In genomic region chr1:216425577-216425976, GRCh38 we compare ENCODE assay signal across 26 cellular contexts. TPM values are rescaled to one million over a fixed set of nuclear protein-coding genes. Genes with fewer than 3 reads are reported as not detected.
DNase-seq lines count a peak whose midpoint lies in the region; ATAC-seq, FAIRE-seq and TF ChIP-seq lines count a peak whose summit lies in the region.
"Had no signal": no experiment of that assay in that cellular context is flagged by ENCODE, and none has a peak within 500 bp of the region (broad histone marks: within the 10 kb centered on the region; RNA-seq: fewer than 3 reads in every experiment).

No MANE protein-coding gene starts in this region.

- no peaks in the 10 kb centered on the region for H3K9me3 ChIP-seq in psoas muscle
- H3K9me3 ChIP-seq: neutrophil, spleen, transverse colon had no signal

- H3K27me3 ChIP-seq in psoas muscle (ENCODE audit: insufficient read depth in 3 of 3, low read length in 2 of 3): no peaks in the 10 kb centered on the region
- H3K27me3 ChIP-seq: neutrophil, spleen, transverse colon had no signal

- TF ChIP-seq CTCF in fibroblast of the aortic adventitia (IDR thresholded peaks at IDR 0.05; ENCODE audit: insufficient read depth, low read length) (no peak), psoas muscle (IDR thresholded peaks at IDR 0.05) (no peak)

- no peaks in the 10 kb centered on the region for H3K9me3 Mint-ChIP-seq in activated CD4-positive, alpha-beta T cell treated with anti-CD3 and anti-CD28 coated beads, Interleukin-2, amount 10 ng/mL, durations not matched to agents 24 days and 14 days
- H3K9me3 Mint-ChIP-seq: activated T-cell treated with anti-CD3 and anti-CD28 coated beads, Interleukin-2, amount 50 U/mL, for 24 hours had no signal

- peak; percentile 38 for DNase-seq in activated CD4-positive, alpha-beta T cell treated with anti-CD3 and anti-CD28 coated beads, Interleukin-2, amount 10 ng/mL, durations not matched to agents 24 days and 14 days
- no peak for DNase-seq in activated CD4-positive, alpha-beta T cell treated with anti-CD3 and anti-CD28 coated beads, Interleukin-2, amount 50 U/mL, for 48 hours
- DNase-seq in OCI-M1 (lab: John Stamatoyannopoulos, UW): peak; percentile 95
- DNase-seq in fibroblast of the aortic adventitia (ENCODE audit: low read depth): peak; percentile 16
- peak; percentile 5 for DNase-seq in non-pigmented ciliary epithelial cell (ENCODE audit: low read depth)
- DNase-seq in GM12891 (ENCODE audit: insufficient read length, low spot score): no peak
- no peak for DNase-seq in psoas muscle
- DNase-seq: 8988T; activated CD4-positive, CD25-positive, alpha-beta regulatory T cell treated with anti-CD3 and anti-CD28 coated beads, Interleukin-2, amount 50 U/mL, for 72 hours; activated naive CD4-positive, alpha-beta T cell treated with anti-CD3 and anti-CD28 coated beads for 36 hours; activated T-cell treated with anti-CD3 and anti-CD28 coated beads, Interleukin-2, amount 50 U/mL, for 24 hours; amygdala; DMS79 treated with DMSO at 0.1 percent for 48 hours; dorsolateral prefrontal cortex; islet precursor cell; NCI-H1092 treated with DMSO at 0.1 percent for 48 hours; NCI-H2029; RPMI8226; spleen; T-helper 9 cell; transverse colon had no signal

- 77% methylated on average over 5 of the region's 5 CpGs for WGBS in psoas muscle, 3 donors

- H3K27ac Mint-ChIP-seq in activated CD4-positive, alpha-beta T cell treated with anti-CD3 and anti-CD28 coated beads, Interleukin-2, amount 10 ng/mL, durations not matched to agents 24 days and 14 days: no peak overlapping the region
- H3K27ac Mint-ChIP-seq: activated naive CD4-positive, alpha-beta T cell treated with anti-CD3 and anti-CD28 coated beads for 36 hours; activated T-cell treated with anti-CD3 and anti-CD28 coated beads, Interleukin-2, amount 50 U/mL, for 24 hours had no signal

- no peak for FAIRE-seq in GM12891 (lab: Jason Lieb, UNC)
- FAIRE-seq: bronchial epithelial cell, frontal cortex had no signal

- intact Hi-C loops in activated CD4-positive, alpha-beta T cell treated with anti-CD3 and anti-CD28 coated beads, Interleukin-2, amount 10 ng/mL, durations not matched to agents 24 days and 14 days (cut with micrococcal nuclease): no loop called here
- intact Hi-C loops in psoas muscle (cut with DNase I): no loop called here

- H3K36me3 Mint-ChIP-seq in activated CD4-positive, alpha-beta T cell treated with anti-CD3 and anti-CD28 coated beads, Interleukin-2, amount 10 ng/mL, durations not matched to agents 24 days and 14 days (ENCODE audit: low read depth): no peaks in the 10 kb centered on the region

- H3K4me3 ChIP-seq in fibroblast of the aortic adventitia (ENCODE audit: low read depth, low read length) (no peak overlapping the region), psoas muscle (no peak overlapping the region)
- H3K4me3 ChIP-seq: dorsolateral prefrontal cortex, lung, spleen, transverse colon had no signal

- H3K4me3 Mint-ChIP-seq in activated CD4-positive, alpha-beta T cell treated with anti-CD3 and anti-CD28 coated beads, Interleukin-2, amount 10 ng/mL, durations not matched to agents 24 days and 14 days: no peak overlapping the region
- H3K4me3 Mint-ChIP-seq: activated naive CD4-positive, alpha-beta T cell treated with anti-CD3 and anti-CD28 coated beads for 36 hours; activated T-cell treated with anti-CD3 and anti-CD28 coated beads, Interleukin-2, amount 50 U/mL, for 24 hours had no signal

- H3K4me1 Mint-ChIP-seq in activated CD4-positive, alpha-beta T cell treated with anti-CD3 and anti-CD28 coated beads, Interleukin-2, amount 10 ng/mL, durations not matched to agents 24 days and 14 days: no peaks in the 10 kb centered on the region

- no peak for TF ChIP-seq POLR2A in GM12891 (IDR thresholded peaks at IDR 0.05; ENCODE audit: low read depth, low read length)

- no peaks in the 10 kb centered on the region for H3K36me3 ChIP-seq in psoas muscle (ENCODE audit: insufficient read depth in 1 of 2, low read depth in 1 of 2)
- H3K36me3 ChIP-seq: neutrophil, spleen, transverse colon had no signal

- no peaks in the 10 kb centered on the region for H3K4me1 ChIP-seq in psoas muscle
- H3K4me1 ChIP-seq: spleen, transverse colon had no signal

- no peaks in the 10 kb centered on the region for H3K27me3 Mint-ChIP-seq in activated CD4-positive, alpha-beta T cell treated with anti-CD3 and anti-CD28 coated beads, Interleukin-2, amount 10 ng/mL, durations not matched to agents 24 days and 14 days
- H3K27me3 Mint-ChIP-seq: activated T-cell treated with anti-CD3 and anti-CD28 coated beads, Interleukin-2, amount 50 U/mL, for 24 hours had no signal

- no peak overlapping the region for H3K27ac ChIP-seq in psoas muscle
- H3K27ac ChIP-seq: dorsolateral prefrontal cortex, neutrophil, spleen, transverse colon had no signal

- no peak for ATAC-seq in GM21367 (IDR thresholded peaks at IDR 0.05; ENCODE audit: unreplicated experiment)
- ATAC-seq in psoas muscle: no peak

TF ChIP-seq in GM12891, 5 proteins besides CTCF, POLR2A, EP300 and RAD21:
- TF ChIP-seq POLR2AphosphoS5 (IDR thresholded peaks at IDR 0.05; ENCODE audit: low read depth, low read length) (no peak), POU2F2 (IDR thresholded peaks at IDR 0.05; ENCODE audit: low read depth, low read length) (no peak), TAF1 (IDR thresholded peaks at IDR 0.05; ENCODE audit: low read depth, low read length) (no peak), SPI1 (IDR thresholded peaks at IDR 0.05; ENCODE audit: low read depth, low read length) (no peak)

RNA-seq across cellular contexts. Expression of gene USH2A, which starts 2.3 kb away (rescaled TPM):
- not detected in 2 replicates for total RNA-seq in activated CD4-positive, alpha-beta T cell treated with anti-CD3 and anti-CD28 coated beads, Interleukin-2, amount 10 ng/mL, durations not matched to agents 24 days and 14 days
- total RNA-seq in fibroblast of the aortic adventitia (ENCODE audit: low replicate concordance): under 0.01 TPM in 1 of 2 replicates, not detected in the other
- under 0.01 TPM for polyA plus RNA-seq in GM12891 (2012; ENCODE audit: low read depth, missing spikeins)
- under 1 TPM in 2 of 4 donors, not detected in 2; 0.30 to 0.32 TPM for total RNA-seq in psoas muscle
- under 1 TPM in 1 of 3 donors, not detected in 2; under 0.01 TPM for polyA plus RNA-seq in psoas muscle
- total RNA-seq: activated naive CD4-positive, alpha-beta T cell treated with anti-CD3 and anti-CD28 coated beads for 36 hours; bronchial epithelial cell; spleen had no signal

Comparison
In these comparisons a context has a peak if more than half of its experiments do, and no peak if none do; other contexts are left out.
1. DNase-seq: peak in activated CD4-positive, alpha-beta T cell treated with anti-CD3 and anti-CD28 coated beads, Interleukin-2, amount 10 ng/mL, durations not matched to agents 24 days and 14 days (single experiment), OCI-M1 (single experiment), fibroblast of the aortic adventitia (single experiment) and non-pigmented ciliary epithelial cell (single experiment); none in activated CD4-positive, alpha-beta T cell treated with anti-CD3 and anti-CD28 coated beads, Interleukin-2, amount 50 U/mL, for 48 hours (0 of 2), GM12891 (single experiment) and psoas muscle (0 of 2).